16 cellular contexts compared by ENCODE assay signal in genomic region chr4:118964891-118965411, GRCh38.
DNase-seq lines count a peak whose midpoint lies in the region; ATAC-seq, FAIRE-seq and TF ChIP-seq lines count a peak whose summit lies in the region.
"Had no signal": no experiment of that assay in that cellular context is flagged by ENCODE, and none has a peak within 500 bp of the region (broad histone marks: within the 10 kb centered on the region; RNA-seq: fewer than 3 reads in every experiment).

No MANE protein-coding gene starts in this region.

- H3K27me3 Mint-ChIP-seq in type B pancreatic cell = peaks cover 15% of the 10 kb centered on the region

- peaks cover 8% of the 10 kb centered on the region for H3K36me3 Mint-ChIP-seq in type B pancreatic cell

- H3K4me1 Mint-ChIP-seq in type B pancreatic cell (ENCODE audit: unreplicated experiment) = peaks cover 59% of the 10 kb centered on the region

- H3K27ac Mint-ChIP-seq in type B pancreatic cell = peak overlapping the region; percentile 57
- H3K27ac Mint-ChIP-seq: activated T-cell treated with anti-CD3 and anti-CD28 coated beads, Interleukin-2, amount 50 U/mL, for 24 hours had no signal

- intact Hi-C loops in Right ventricle myocardium inferior (cut with DNase I) (loop anchor here (5.0 kb wide), 1 partner anchor 38 kb away; no protein-coding TSS in a partner anchor), cardiac septum (cut with DNase I) (no loop called here)

- no peak for DNase-seq in Right ventricle myocardium inferior (ENCODE audit: missing footprints)
- no peak for DNase-seq in cardiac septum (ENCODE audit: low spot score)
- peak; percentile 90 for DNase-seq in choroid plexus epithelial cell (ENCODE audit: low read depth)
- DNase-seq in lung (ENCODE audit: low spot score) = no peak
- no peak for DNase-seq in type B pancreatic cell (ENCODE audit: extremely low spot score, unreplicated experiment)
- DNase-seq in HuH-7.5 (ENCODE audit: low spot score) = no peak
- no peak for DNase-seq in urothelium cell line (ENCODE audit: low spot score)
- DNase-seq in stimulated activated CD4-positive, alpha-beta T cell treated with anti-CD3 and anti-CD28 coated beads, Interleukin-1b, Interleukin-23, amount 100 ng/mL, for 48 hours = no peak
- DNase-seq: ACHN; activated T-cell treated with anti-CD3 and anti-CD28 coated beads, Interleukin-2, amount 50 U/mL, for 24 hours; DMS 273 treated with DMSO at 0.1 percent for 48 hours; NCI-H1417; NCI-H748 treated with DMSO at 0.1 percent for 48 hours had no signal

- no peak overlapping the region for H3K4me3 Mint-ChIP-seq in type B pancreatic cell
- H3K4me3 Mint-ChIP-seq: activated T-cell treated with anti-CD3 and anti-CD28 coated beads, Interleukin-2, amount 50 U/mL, for 24 hours had no signal

- WGBS in lung, 2 donors = 63 to 72% methylated on average over 3 of the region's 3 CpGs

- peaks cover 2 to 33% of the 10 kb centered on the region in 2 donors for H3K4me1 ChIP-seq in lung (ENCODE audit: control insufficient read depth in 2 of 2, insufficient read depth in 2 of 2, low read length in 2 of 2)

- no peak overlapping the region for H3K4me3 ChIP-seq in choroid plexus epithelial cell (ENCODE audit: low read depth, low read length)
- H3K4me3 ChIP-seq in lung = no peak overlapping the region
- H3K4me3 ChIP-seq: skin epidermis had no signal

- H3K9me3 ChIP-seq in lung (ENCODE audit: control insufficient read depth in 2 of 2, insufficient read depth in 1 of 2, low read length in 1 of 2) = no peaks in the 10 kb centered on the region

- no peaks in the 10 kb centered on the region for H3K9me3 Mint-ChIP-seq in type B pancreatic cell
- H3K9me3 Mint-ChIP-seq: activated T-cell treated with anti-CD3 and anti-CD28 coated beads, Interleukin-2, amount 50 U/mL, for 24 hours had no signal

- FAIRE-seq in urothelium cell line (lab: Jason Lieb, UNC) = no peak
- FAIRE-seq: endothelial cell of umbilical vein, H1 had no signal

- ATAC-seq in Right ventricle myocardium inferior = peak; percentile 35
- peak; percentile 23 for ATAC-seq in lung (ENCODE audit: insufficient read depth, low FRiP score)

- H3K36me3 ChIP-seq in lung (ENCODE audit: control insufficient read depth in 2 of 2, insufficient read depth in 2 of 2, low read length in 2 of 2) = no peaks in the 10 kb centered on the region

- H3K27me3 ChIP-seq in lung (ENCODE audit: control insufficient read depth, insufficient read depth) = no peaks in the 10 kb centered on the region

- H3K27ac ChIP-seq in lung (ENCODE audit: low read depth in 1 of 2, low read length in 1 of 2) = peak overlapping the region in 1 of 2 donors; percentile 33
- H3K27ac ChIP-seq: skin epidermis had no signal

- TF ChIP-seq CTCF in choroid plexus epithelial cell (conservative IDR thresholded peaks at IDR 0.05; ENCODE audit: low read depth, low read length) = no peak
- no peak for TF ChIP-seq CTCF in lung (IDR thresholded peaks at IDR 0.05; ENCODE audit: control extremely low read depth, extremely low read depth)
- TF ChIP-seq CTCF in type B pancreatic cell (conservative IDR thresholded peaks at IDR 0.05) = no peak
